27 cellular contexts compared by ENCODE assay signal in the genomic region with DNA sequence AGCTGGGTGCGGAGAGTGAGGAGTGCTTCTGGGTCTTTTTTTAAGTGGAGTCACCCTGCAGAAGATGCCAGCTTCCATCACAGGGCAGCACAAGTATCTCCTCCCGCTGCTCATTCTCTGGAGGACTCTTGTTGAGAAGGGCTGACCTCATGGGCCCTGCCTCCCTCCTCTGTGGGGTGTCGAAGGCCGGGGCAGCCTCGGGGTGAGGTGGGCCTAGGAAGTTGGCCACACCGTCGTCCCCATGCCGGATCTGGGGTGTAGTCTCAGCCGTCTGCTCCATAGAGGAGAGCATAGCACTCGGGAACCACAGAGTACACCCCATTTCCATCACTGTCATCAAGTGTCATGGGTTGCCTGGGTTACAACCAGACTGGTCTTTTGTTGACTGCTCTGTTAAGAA.
"Had no signal": no experiment of that assay in that cellular context is flagged by ENCODE, and none has a peak within 500 bp of the region (broad histone marks: within the 10 kb centered on the region; RNA-seq: fewer than 3 reads in every experiment).

No MANE protein-coding gene starts in this region.

- H3K4me1 ChIP-seq: esophagus muscularis mucosa, foreskin keratinocyte, gastrocnemius medialis had no signal

- H3K27ac ChIP-seq: brain microvascular endothelial cell, esophagus muscularis mucosa, foreskin keratinocyte, gastrocnemius medialis, WERI-Rb-1 had no signal

- H3K4me3 Mint-ChIP-seq: activated B cell treated with CpG ODN at 0.5 μM for 24 hours; activated CD4-positive, alpha-beta memory T cell treated with anti-CD3 and anti-CD28 coated beads, Interleukin-2, amount 10 ng/mL, durations not matched to agents 7 days and 5 days; activated CD4-positive, alpha-beta T cell treated with anti-CD3 and anti-CD28 coated beads for 36 hours; activated CD4-positive, alpha-beta T cell treated with anti-CD3 and anti-CD28 coated beads, Interleukin-2, amount 10 ng/mL, durations not matched to agents 24 days and 14 days; activated naive CD4-positive, alpha-beta T cell treated with anti-CD3 and anti-CD28 coated beads, Interleukin-2, amount 10 ng/mL, durations not matched to agents 7 days and 5 days; activated naive CD8-positive, alpha-beta T cell treated with anti-CD3 and anti-CD28 coated beads, Interleukin-2, amount 10 ng/mL, durations not matched to agents 7 days and 5 days; activated T-cell treated with anti-CD3 and anti-CD28 coated beads, Interleukin-2, amount 50 U/mL, for 24 hours; activated T-cell treated with anti-CD3 and anti-CD28 coated beads, Interleukin-2, amount 50 U/mL, for 72 hours; central memory CD8-positive, alpha-beta T cell; effector memory CD8-positive, alpha-beta T cell; T-helper 17 cell; T-helper 2 cell treated with Interferon-gamma antibody and Interleukin-4, amounts not matched to agents 5 μg/mL and 100 μg/mL, for 36 hours had no signal

- H3K4me1 Mint-ChIP-seq: activated B cell treated with CpG ODN at 0.5 μM for 24 hours; activated CD4-positive, alpha-beta memory T cell treated with anti-CD3 and anti-CD28 coated beads, Interleukin-2, amount 10 ng/mL, durations not matched to agents 7 days and 5 days; activated CD4-positive, alpha-beta T cell treated with anti-CD3 and anti-CD28 coated beads for 36 hours; activated CD4-positive, alpha-beta T cell treated with anti-CD3 and anti-CD28 coated beads, Interleukin-2, amount 10 ng/mL, durations not matched to agents 24 days and 14 days; activated naive CD4-positive, alpha-beta T cell treated with anti-CD3 and anti-CD28 coated beads, Interleukin-2, amount 10 ng/mL, durations not matched to agents 7 days and 5 days; activated naive CD8-positive, alpha-beta T cell treated with anti-CD3 and anti-CD28 coated beads, Interleukin-2, amount 10 ng/mL, durations not matched to agents 7 days and 5 days; central memory CD8-positive, alpha-beta T cell had no signal

- H3K9me3 Mint-ChIP-seq: activated B cell treated with CpG ODN at 0.5 μM for 24 hours; activated CD4-positive, alpha-beta memory T cell treated with anti-CD3 and anti-CD28 coated beads, Interleukin-2, amount 10 ng/mL, durations not matched to agents 7 days and 5 days; activated CD4-positive, alpha-beta T cell treated with anti-CD3 and anti-CD28 coated beads, Interleukin-2, amount 10 ng/mL, durations not matched to agents 24 days and 14 days; activated naive CD4-positive, alpha-beta T cell treated with anti-CD3 and anti-CD28 coated beads, Interleukin-2, amount 10 ng/mL, durations not matched to agents 7 days and 5 days; activated naive CD4-positive, alpha-beta T cell treated with anti-CD3 and anti-CD28 coated beads, Interleukin-2, amount 50 U/mL, for 72 hours; activated naive CD8-positive, alpha-beta T cell treated with anti-CD3 and anti-CD28 coated beads, Interleukin-2, amount 10 ng/mL, durations not matched to agents 7 days and 5 days; activated T-cell treated with anti-CD3 and anti-CD28 coated beads, Interleukin-2, amount 50 U/mL, for 24 hours; activated T-cell treated with anti-CD3 and anti-CD28 coated beads, Interleukin-2, amount 50 U/mL, for 72 hours; central memory CD8-positive, alpha-beta T cell; effector memory CD8-positive, alpha-beta T cell; T-helper 2 cell treated with Interferon-gamma antibody and Interleukin-4, amounts not matched to agents 5 μg/mL and 100 μg/mL, for 36 hours had no signal

- H3K27me3 Mint-ChIP-seq: activated B cell treated with CpG ODN at 0.5 μM for 24 hours; activated CD4-positive, alpha-beta memory T cell treated with anti-CD3 and anti-CD28 coated beads, Interleukin-2, amount 10 ng/mL, durations not matched to agents 7 days and 5 days; activated CD4-positive, alpha-beta T cell treated with anti-CD3 and anti-CD28 coated beads for 36 hours; activated CD4-positive, alpha-beta T cell treated with anti-CD3 and anti-CD28 coated beads, Interleukin-2, amount 10 ng/mL, durations not matched to agents 24 days and 14 days; activated naive CD4-positive, alpha-beta T cell treated with anti-CD3 and anti-CD28 coated beads, Interleukin-2, amount 10 ng/mL, durations not matched to agents 7 days and 5 days; activated naive CD8-positive, alpha-beta T cell treated with anti-CD3 and anti-CD28 coated beads, Interleukin-2, amount 10 ng/mL, durations not matched to agents 7 days and 5 days; activated T-cell treated with anti-CD3 and anti-CD28 coated beads, Interleukin-2, amount 50 U/mL, for 24 hours; central memory CD8-positive, alpha-beta T cell; effector memory CD8-positive, alpha-beta T cell; T-helper 17 cell had no signal

- H3K27ac Mint-ChIP-seq: activated B cell treated with CpG ODN at 0.5 μM for 24 hours; activated CD4-positive, alpha-beta memory T cell treated with anti-CD3 and anti-CD28 coated beads, Interleukin-2, amount 10 ng/mL, durations not matched to agents 7 days and 5 days; activated CD4-positive, alpha-beta T cell treated with anti-CD3 and anti-CD28 coated beads for 36 hours; activated CD4-positive, alpha-beta T cell treated with anti-CD3 and anti-CD28 coated beads, Interleukin-2, amount 10 ng/mL, durations not matched to agents 24 days and 14 days; activated naive CD4-positive, alpha-beta T cell treated with anti-CD3 and anti-CD28 coated beads, Interleukin-2, amount 10 ng/mL, durations not matched to agents 7 days and 5 days; activated naive CD8-positive, alpha-beta T cell treated with anti-CD3 and anti-CD28 coated beads, Interleukin-2, amount 10 ng/mL, durations not matched to agents 7 days and 5 days; activated T-cell treated with anti-CD3 and anti-CD28 coated beads, Interleukin-2, amount 50 U/mL, for 24 hours; activated T-cell treated with anti-CD3 and anti-CD28 coated beads, Interleukin-2, amount 50 U/mL, for 72 hours; T-helper 17 cell; T-helper 2 cell treated with Interferon-gamma antibody and Interleukin-4, amounts not matched to agents 5 μg/mL and 100 μg/mL, for 36 hours had no signal

- DNase-seq: activated B cell treated with CpG ODN at 0.5 μM for 24 hours; activated CD4-positive, alpha-beta memory T cell treated with anti-CD3 and anti-CD28 coated beads, Interleukin-2, amount 10 ng/mL, durations not matched to agents 7 days and 5 days; activated CD4-positive, alpha-beta T cell treated with anti-CD3 and anti-CD28 coated beads for 36 hours; activated CD4-positive, alpha-beta T cell treated with anti-CD3 and anti-CD28 coated beads, Interleukin-2, amount 10 ng/mL, durations not matched to agents 24 days and 14 days; activated CD4-positive, alpha-beta T cell treated with anti-CD3 and anti-CD28 coated beads, Interleukin-2, amount 50 U/mL, for 4 hours; activated gamma-delta T cell; activated naive CD4-positive, alpha-beta T cell; activated naive CD4-positive, alpha-beta T cell treated with anti-CD3 and anti-CD28 coated beads, Interleukin-2, amount 10 ng/mL, durations not matched to agents 7 days and 5 days; activated naive CD8-positive, alpha-beta T cell treated with anti-CD3 and anti-CD28 coated beads, Interleukin-2, amount 10 ng/mL, durations not matched to agents 7 days and 5 days; activated T-cell treated with anti-CD3 and anti-CD28 coated beads, Interleukin-2, amount 50 U/mL, for 24 hours; activated T-cell treated with anti-CD3 and anti-CD28 coated beads, Interleukin-2, amount 50 U/mL, for 72 hours; brain microvascular endothelial cell; cortex of kidney; dermis blood vessel endothelial cell; effector CD4-positive, alpha-beta T cell; effector memory CD8-positive, alpha-beta T cell; erythroblast; foreskin keratinocyte; gastrocnemius medialis; T-helper 1 cell; T-helper 17 cell; T1000; WERI-Rb-1 had no signal

- H3K9me3 ChIP-seq: esophagus muscularis mucosa, gastrocnemius medialis had no signal

- H3K27me3 ChIP-seq: brain microvascular endothelial cell, esophagus muscularis mucosa, foreskin keratinocyte, gastrocnemius medialis had no signal

- H3K4me3 ChIP-seq: esophagus muscularis mucosa, gastrocnemius medialis had no signal
